33 cellular contexts compared by ENCODE assay signal in genomic region chr14:65787461-65787860, GRCh38.
A peak's percentile ranks its signal among the peaks of the same experiment; 100 is the strongest.
DNase-seq lines count a peak whose midpoint lies in the region; ATAC-seq, FAIRE-seq and TF ChIP-seq lines count a peak whose summit lies in the region.
"Had no signal": no experiment of that assay in that cellular context is flagged by ENCODE, and none has a peak within 500 bp of the region (broad histone marks: within the 10 kb centered on the region; RNA-seq: fewer than 3 reads in every experiment).

No MANE protein-coding gene starts in this region.

- H3K9me3 ChIP-seq in trophoblast cell (ENCODE audit: insufficient read depth, low read depth, low read length) (peaks cover 5% of the 10 kb centered on the region), body of pancreas (no peaks in the 10 kb centered on the region)
- H3K9me3 ChIP-seq: A549; BE2C; BLaER1; BLaER1 treated with 17β-estradiol and CSF1 and Interleukin-3, amounts not matched to agents 10 nM and 100 nM; Caco-2 had no signal

- TF ChIP-seq CTCF in body of pancreas (IDR thresholded peaks at IDR 0.05) = no peak

- no peak overlapping the region for H2BK12ac ChIP-seq in trophoblast cell (ENCODE audit: low read length)

- no peak overlapping the region for H3K27ac ChIP-seq in trophoblast cell (ENCODE audit: low read depth, low read length)
- H3K27ac ChIP-seq in body of pancreas = no peak overlapping the region
- H3K27ac ChIP-seq: 22Rv1; A549; BLaER1; BLaER1 treated with 17β-estradiol and CSF1 and Interleukin-3, amounts not matched to agents 10 nM and 100 nM; C4-2B had no signal

- H3K4me2 ChIP-seq in trophoblast cell (ENCODE audit: low read length) = no peak overlapping the region
- H3K4me2 ChIP-seq: A549 had no signal

- no peaks in the 10 kb centered on the region for H3K27me3 ChIP-seq in trophoblast cell (ENCODE audit: insufficient read depth, low read length)
- H3K27me3 ChIP-seq in body of pancreas = no peaks in the 10 kb centered on the region
- H3K27me3 ChIP-seq: BE2C, BLaER1 had no signal

- no peak overlapping the region for H4K12ac ChIP-seq in trophoblast cell (ENCODE audit: low read depth, low read length)

- H3K9ac ChIP-seq in trophoblast cell (ENCODE audit: low read length) = no peak overlapping the region
- H3K9ac ChIP-seq: BLaER1; BLaER1 treated with 17β-estradiol and CSF1 and Interleukin-3, amounts not matched to agents 10 nM and 100 nM had no signal

- no peaks in the 10 kb centered on the region for H3K79me2 ChIP-seq in trophoblast cell (ENCODE audit: control insufficient read depth, insufficient read depth, low read length, poor library complexity)

- H4K8ac ChIP-seq in trophoblast cell (ENCODE audit: low read depth, low read length) = no peak overlapping the region

- H3K36me3 ChIP-seq in trophoblast cell (ENCODE audit: control insufficient read depth in 1 of 2, insufficient read depth in 2 of 2, low read length in 2 of 2) (no peaks in the 10 kb centered on the region), body of pancreas (replicated peaks in 1 of 2; ENCODE audit: insufficient read depth in 1 of 2, low read depth in 2 of 2) (no peaks in the 10 kb centered on the region)
- H3K36me3 ChIP-seq: BE2C; BLaER1; BLaER1 treated with 17β-estradiol and CSF1 and Interleukin-3, amounts not matched to agents 10 nM and 100 nM had no signal

- H2AFZ ChIP-seq in trophoblast cell (ENCODE audit: insufficient read depth, low read length, poor library complexity) = no peak overlapping the region

- no peaks in the 10 kb centered on the region for H3K79me1 ChIP-seq in trophoblast cell (ENCODE audit: low read length)

- no peak overlapping the region for H3K14ac ChIP-seq in trophoblast cell (ENCODE audit: low read length)

- H2AK5ac ChIP-seq in trophoblast cell (ENCODE audit: low read length) = no peak overlapping the region

- H3K4me3 ChIP-seq in trophoblast cell (ENCODE audit: low read depth, low read length) = no peak overlapping the region
- H3K4me3 ChIP-seq in body of pancreas = no peak overlapping the region
- H3K4me3 ChIP-seq: A549; BLaER1; BLaER1 treated with 17β-estradiol and CSF1 and Interleukin-3, amounts not matched to agents 10 nM and 100 nM had no signal

- DNase-seq in HTR-8/SVneo (ENCODE audit: insufficient read length, low spot score) = no peak
- DNase-seq in trophoblast cell = peak; percentile 75 to 84
- no peak for DNase-seq in urothelium cell line (ENCODE audit: low spot score)
- DNase-seq in body of pancreas = no peak
- DNase-seq: 8988T; ACHN; AML-193; BE2C; C1 segment of cervical spinal cord; Caco-2; Calu3; CD4-positive, alpha-beta memory T cell; CD4-positive, alpha-beta T cell; CD4-positive, CD25-positive, alpha-beta regulatory T cell; CD8-positive, alpha-beta memory T cell; CD8-positive, alpha-beta T cell; COR-L47; DMS 273 treated with DMSO at 0.1 percent for 48 hours; DMS153; DMS53; DMS79; DMS79 treated with DMSO at 0.1 percent for 48 hours; DND-41; EL had no signal

- H3K4ac ChIP-seq in trophoblast cell (ENCODE audit: low read depth, low read length) = no peak overlapping the region

- intact Hi-C loops in body of pancreas (cut with DNase I) = no loop called here

- H3K18ac ChIP-seq in trophoblast cell (ENCODE audit: low read length) = no peak overlapping the region

- FAIRE-seq in HTR-8/SVneo (lab: Jason Lieb, UNC) = peak; percentile 90
- FAIRE-seq in urothelium cell line (lab: Jason Lieb, UNC) = peak; percentile 90
- FAIRE-seq: A204.1, A549, D721Med had no signal

- no peak for TF ChIP-seq POLR2A in body of pancreas (IDR thresholded peaks at IDR 0.05)

- no peak overlapping the region for H2BK5ac ChIP-seq in trophoblast cell (ENCODE audit: low read depth, low read length, poor library complexity)

- no peak overlapping the region for H4K91ac ChIP-seq in trophoblast cell (ENCODE audit: low read depth, low read length)

- peaks cover 4 to 8% of the 10 kb centered on the region in 2 experiments for H3K4me1 ChIP-seq in trophoblast cell (ENCODE audit: control insufficient read depth in 1 of 2, insufficient read depth in 2 of 2, low read length in 2 of 2)
- no peaks in the 10 kb centered on the region for H3K4me1 ChIP-seq in body of pancreas
- H3K4me1 ChIP-seq: A549, BE2C, Caco-2 had no signal

- ATAC-seq in GM18520 (IDR thresholded peaks at IDR 0.05; ENCODE audit: unreplicated experiment) (no peak), body of pancreas (no peak), GM18517 (IDR thresholded peaks at IDR 0.05; ENCODE audit: unreplicated experiment) (no peak)
- ATAC-seq: A549; CD8-positive, alpha-beta T cell had no signal

- no peak overlapping the region for H2BK120ac ChIP-seq in trophoblast cell (ENCODE audit: insufficient read depth, low read length, poor library complexity)

- no peak overlapping the region for H3K23ac ChIP-seq in trophoblast cell (ENCODE audit: low read length)

Comparison
In these comparisons a context has a peak if more than half of its experiments do, and no peak if none do; other contexts are left out.
1. DNase-seq: peak in trophoblast cell (2 of 2); none in HTR-8/SVneo (single experiment), urothelium cell line (single experiment) and body of pancreas (0 of 4).